In the genomic region with DNA sequence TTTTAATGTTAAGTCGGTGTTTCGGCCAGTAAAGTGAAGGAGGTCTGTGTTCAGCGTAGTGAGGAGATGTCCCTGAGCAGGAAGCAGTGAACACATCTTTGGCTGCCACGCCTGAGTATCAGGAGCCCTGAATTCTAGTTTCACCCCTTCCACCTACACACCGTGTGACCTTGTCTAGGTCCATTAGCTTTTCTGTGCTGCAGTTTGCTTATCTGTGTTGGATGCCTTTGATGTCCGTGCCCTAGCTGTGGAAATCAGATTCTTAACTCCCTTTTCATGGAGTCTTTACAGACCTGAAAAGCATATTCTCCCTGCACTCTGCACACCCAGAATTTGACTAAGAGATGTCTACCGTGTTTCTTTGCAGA, we compare ENCODE assay signal across 9 cellular contexts. TPM values are rescaled to one million over a fixed set of nuclear protein-coding genes. Genes with fewer than 3 reads are reported as not detected.
A peak's percentile ranks its signal among the peaks of the same experiment; 100 is the strongest.
DNase-seq lines count a peak whose midpoint lies in the region; ATAC-seq, FAIRE-seq and TF ChIP-seq lines count a peak whose summit lies in the region.
"Had no signal": no experiment of that assay in that cellular context is flagged by ENCODE, and none has a peak within 500 bp of the region (broad histone marks: within the 10 kb centered on the region; RNA-seq: fewer than 3 reads in every experiment).

No MANE protein-coding gene starts in this region.

- H3K4me3 ChIP-seq in CD4-positive, alpha-beta memory T cell (ENCODE audit: low read length in 2 of 2) = peak overlapping the region; percentile 81 to 86
- H3K4me3 ChIP-seq in LNCaP clone FGC (ENCODE audit: low read depth, low read length) = peak overlapping the region; percentile 90
- H3K4me3 ChIP-seq in bronchial epithelial cell (ENCODE audit: low read depth, low read length) = peak overlapping the region; percentile 55
- H3K4me3 ChIP-seq in lower leg skin (ENCODE audit: low read depth, poor library complexity, severe bottlenecking) = peak overlapping the region; percentile 87
- H3K4me3 ChIP-seq in tibial nerve = peak overlapping the region; percentile 75 to 94 (median 88)

- H3K36me3 Mint-ChIP-seq in CD4-positive, alpha-beta memory T cell = peaks cover 13 to 23% of the 10 kb centered on the region in 2 donors

- WGBS in lower leg skin, 2 donors = 5% methylated on average over 7 of the region's 7 CpGs
- 2 to 3% methylated on average over 7 of the region's 7 CpGs for WGBS in tibial nerve, 2 donors

- peak; percentile 16 for ATAC-seq in GM21423 (IDR thresholded peaks at IDR 0.05; ENCODE audit: unreplicated experiment)

- CTCF ChIA-PET in CD4-positive, alpha-beta memory T cell (lab: Charles Lee; ENCODE audit: partially characterized antibody) = interaction anchor here (0.9 kb wide), 2 partner anchors 8 to 10 kb away, joined by 3 read pairs; no protein-coding TSS in a partner anchor

- H3K4me3 Mint-ChIP-seq in CD4-positive, alpha-beta memory T cell = peak overlapping the region; percentile 86 to 97 (median 92)

- no peak for TF ChIP-seq EP300 in tibial nerve (IDR thresholded peaks at IDR 0.05)

- peak in 1 of 5 donors; percentile 50 for DNase-seq in CD4-positive, alpha-beta memory T cell
- DNase-seq in LNCaP clone FGC (ENCODE audit: low read depth) (no peak), bronchial epithelial cell (ENCODE audit: low read depth) (no peak), lower leg skin (ENCODE audit: low spot score in 2 of 2) (no peak), tibial nerve (ENCODE audit: low spot score in 2 of 2) (no peak), DMS 273 treated with DMSO at 0.1 percent for 48 hours (lab: John Stamatoyannopoulos, UW) (no peak)
- no peak for DNase-seq in NK-92 treated with Interleukin-12 subunit alpha and Interleukin-12 subunit beta, amount 100 ng/mL, for 24 hours (lab: John Stamatoyannopoulos, UW)

- no peaks in the 10 kb centered on the region for H3K27me3 ChIP-seq in CD4-positive, alpha-beta memory T cell (ENCODE audit: insufficient read depth, low read length)
- H3K27me3 ChIP-seq in bronchial epithelial cell (ENCODE audit: control insufficient read depth, insufficient read depth, low read length) (no peaks in the 10 kb centered on the region), tibial nerve (no peaks in the 10 kb centered on the region)

- no peak for TF ChIP-seq CTCF in LNCaP clone FGC (IDR thresholded peaks at IDR 0.05; ENCODE audit: control insufficient read depth, extremely low read depth, insufficient read depth)
- no peak for TF ChIP-seq CTCF in bronchial epithelial cell (IDR thresholded peaks at IDR 0.05; ENCODE audit: insufficient read depth, low read length, severe bottlenecking)
- no peak for TF ChIP-seq CTCF in lower leg skin (IDR thresholded peaks at IDR 0.05)
- TF ChIP-seq CTCF in tibial nerve (IDR thresholded peaks at IDR 0.05) = no peak

- FAIRE-seq in bronchial epithelial cell (lab: Jason Lieb, UNC) = peak; percentile 72

- H3K27ac ChIP-seq in CD4-positive, alpha-beta memory T cell (ENCODE audit: low read depth, low read length) = peak overlapping the region; percentile 93
- H3K27ac ChIP-seq in tibial nerve = peak overlapping the region; percentile 61 to 95 (median 94)

- intact Hi-C loops in CD4-positive, alpha-beta memory T cell (cut with micrococcal nuclease) = loop anchor here (10.0 kb wide), 1 partner anchor 960 kb away; the partner anchor contains the start of gene GRPEL2
- intact Hi-C loops in lower leg skin (cut with DNase I; ENCODE audit: low total_unique reads) = no loop called here

- no peaks in the 10 kb centered on the region for H3K36me3 ChIP-seq in CD4-positive, alpha-beta memory T cell (ENCODE audit: insufficient read depth, low read length)
- H3K36me3 ChIP-seq in bronchial epithelial cell (ENCODE audit: control insufficient read depth, insufficient read depth, low read length) = no peaks in the 10 kb centered on the region
- peaks cover 0 to 2% (median 0%) of the 10 kb centered on the region in 3 donors for H3K36me3 ChIP-seq in tibial nerve

- TF ChIP-seq POLR2A in lower leg skin (IDR thresholded peaks at IDR 0.05) (no peak), tibial nerve (IDR thresholded peaks at IDR 0.05) (no peak)

- peak overlapping the region; percentile 90 to 100 (median 99) for H3K27ac Mint-ChIP-seq in CD4-positive, alpha-beta memory T cell

- H3K9me3 ChIP-seq in CD4-positive, alpha-beta memory T cell (ENCODE audit: control insufficient read depth in 1 of 2, low read length in 2 of 2) = no peaks in the 10 kb centered on the region
- H3K9me3 ChIP-seq in tibial nerve = no peaks in the 10 kb centered on the region

- H3K4me1 Mint-ChIP-seq in CD4-positive, alpha-beta memory T cell = peaks cover 44 to 72% (median 60%) of the 10 kb centered on the region in 4 donors

- H3K27me3 Mint-ChIP-seq in CD4-positive, alpha-beta memory T cell = no peaks in the 10 kb centered on the region

- peaks cover 47% of the 10 kb centered on the region for H3K4me1 ChIP-seq in CD4-positive, alpha-beta memory T cell (ENCODE audit: insufficient read depth, low read length)
- H3K4me1 ChIP-seq in tibial nerve = peaks cover 0 to 57% (median 19%) of the 10 kb centered on the region in 4 donors

- no peaks in the 10 kb centered on the region for H3K9me3 Mint-ChIP-seq in CD4-positive, alpha-beta memory T cell

- POLR2A ChIA-PET in CD4-positive, alpha-beta memory T cell (lab: Charles Lee; ENCODE audit: partially characterized antibody) = interaction anchor here (0.6 to 1.4 kb wide), 3 partner anchors 8 to 299 kb away, joined by 3 read pairs; no protein-coding TSS in a partner anchor

RNA-seq across cellular contexts. Expression of gene FBXO38, which starts 0.6 kb away (rescaled TPM):
- total RNA-seq in CD4-positive, alpha-beta memory T cell = 10 to 100 TPM; 77.3 to 78.3 TPM
- 10 to 100 TPM in 1 of 2 donors, 1 to 10 TPM in 1; 7.6 to 24.3 TPM for polyA plus RNA-seq in CD4-positive, alpha-beta memory T cell
- 32.9 and 41.0 TPM in 2 replicates for total RNA-seq in bronchial epithelial cell
- total RNA-seq in lower leg skin = 10 to 100 TPM; 31.7 to 76.7 (median 42.1) TPM
- total RNA-seq in tibial nerve = 10 to 100 TPM; 55.0 to 60.7 (median 56.4) TPM

RNA-seq across cellular contexts. Expression of gene SPINK9, which starts 49.0 kb away (rescaled TPM):
- not detected for total RNA-seq in CD4-positive, alpha-beta memory T cell
- polyA plus RNA-seq in CD4-positive, alpha-beta memory T cell = not detected
- total RNA-seq in bronchial epithelial cell (not detected in 2 replicates), lower leg skin (not detected), tibial nerve (not detected)
- total RNA-seq: NCI-H460 had no signal
